ENCODE assay signal across 8 cellular contexts in genomic region chr15:58517682-58518525, GRCh38.
A peak's percentile ranks its signal among the peaks of the same experiment; 100 is the strongest.
DNase-seq lines count a peak whose midpoint lies in the region; ATAC-seq and TF ChIP-seq lines count a peak whose summit lies in the region.

No MANE protein-coding gene starts in this region.

- ATAC-seq in GM18517 (IDR thresholded peaks at IDR 0.05; ENCODE audit: unreplicated experiment) (peak; percentile 68), HG02938 (IDR thresholded peaks at IDR 0.05; ENCODE audit: unreplicated experiment) (peak; percentile 58), natural killer cell (peak; percentile 58 to 75 (median 75)), GM19397 (IDR thresholded peaks at IDR 0.05; ENCODE audit: unreplicated experiment) (no peak)

- H3K27ac Mint-ChIP-seq in T-helper 1 cell treated with Interleukin-12 subunit alpha and Interleukin-12 subunit beta and Interleukin-4 antibody, amounts not matched to agents 30 μg/mL and 1 μg/mL, for 36 hours: peak overlapping the region; percentile 89
- H3K27ac Mint-ChIP-seq in natural killer cell: peak overlapping the region; percentile 89 to 91

- H3K27me3 Mint-ChIP-seq in T-helper 1 cell treated with Interleukin-12 subunit alpha and Interleukin-12 subunit beta and Interleukin-4 antibody, amounts not matched to agents 30 μg/mL and 1 μg/mL, for 36 hours (ENCODE audit: low read depth): no peaks in the 10 kb centered on the region
- no peaks in the 10 kb centered on the region for H3K27me3 Mint-ChIP-seq in natural killer cell (ENCODE audit: low read depth in 2 of 2)

- peaks cover 78% of the 10 kb centered on the region for H3K4me1 Mint-ChIP-seq in T-helper 1 cell treated with Interleukin-12 subunit alpha and Interleukin-12 subunit beta and Interleukin-4 antibody, amounts not matched to agents 30 μg/mL and 1 μg/mL, for 36 hours (ENCODE audit: low read depth)
- peaks cover 73 to 89% of the 10 kb centered on the region in 2 donors for H3K4me1 Mint-ChIP-seq in natural killer cell

- peaks cover 18% of the 10 kb centered on the region for H3K9me3 Mint-ChIP-seq in T-helper 1 cell treated with Interleukin-12 subunit alpha and Interleukin-12 subunit beta and Interleukin-4 antibody, amounts not matched to agents 30 μg/mL and 1 μg/mL, for 36 hours
- no peaks in the 10 kb centered on the region for H3K9me3 Mint-ChIP-seq in natural killer cell

- TF ChIP-seq CTCF in natural killer cell (IDR thresholded peaks at IDR 0.05): no peak

- intact Hi-C loops in natural killer cell (cut with micrococcal nuclease): loop anchor here (1.0 to 5.0 kb wide), 6 partner anchors 27 to 253 kb away; partner anchors contain the start of gene MINDY2

- H3K4me3 Mint-ChIP-seq in T-helper 1 cell treated with Interleukin-12 subunit alpha and Interleukin-12 subunit beta and Interleukin-4 antibody, amounts not matched to agents 30 μg/mL and 1 μg/mL, for 36 hours: peak overlapping the region; percentile 28
- peak overlapping the region; percentile 37 for H3K4me3 Mint-ChIP-seq in natural killer cell

- peaks cover 18% of the 10 kb centered on the region for H3K36me3 Mint-ChIP-seq in T-helper 1 cell treated with Interleukin-12 subunit alpha and Interleukin-12 subunit beta and Interleukin-4 antibody, amounts not matched to agents 30 μg/mL and 1 μg/mL, for 36 hours (ENCODE audit: low read depth)
- peaks cover 6% of the 10 kb centered on the region for H3K36me3 Mint-ChIP-seq in natural killer cell

- DNase-seq in natural killer cell: peak; percentile 48
- no peak for DNase-seq in stimulated activated CD4-positive, alpha-beta T cell treated with anti-CD3 and anti-CD28 coated beads, Interleukin-12 subunit alpha, Interleukin-12 subunit beta, amount 100 ng/mL, for 4 hours
- DNase-seq in stimulated activated CD4-positive, alpha-beta T cell treated with anti-CD3 and anti-CD28 coated beads, Interleukin-1b, Interleukin-23, amount 100 ng/mL, for 48 hours: no peak
- DNase-seq in ecto neural progenitor cell (ENCODE audit: low spot score): no peak
